8 cellular contexts compared by ENCODE assay signal in the genomic region with DNA sequence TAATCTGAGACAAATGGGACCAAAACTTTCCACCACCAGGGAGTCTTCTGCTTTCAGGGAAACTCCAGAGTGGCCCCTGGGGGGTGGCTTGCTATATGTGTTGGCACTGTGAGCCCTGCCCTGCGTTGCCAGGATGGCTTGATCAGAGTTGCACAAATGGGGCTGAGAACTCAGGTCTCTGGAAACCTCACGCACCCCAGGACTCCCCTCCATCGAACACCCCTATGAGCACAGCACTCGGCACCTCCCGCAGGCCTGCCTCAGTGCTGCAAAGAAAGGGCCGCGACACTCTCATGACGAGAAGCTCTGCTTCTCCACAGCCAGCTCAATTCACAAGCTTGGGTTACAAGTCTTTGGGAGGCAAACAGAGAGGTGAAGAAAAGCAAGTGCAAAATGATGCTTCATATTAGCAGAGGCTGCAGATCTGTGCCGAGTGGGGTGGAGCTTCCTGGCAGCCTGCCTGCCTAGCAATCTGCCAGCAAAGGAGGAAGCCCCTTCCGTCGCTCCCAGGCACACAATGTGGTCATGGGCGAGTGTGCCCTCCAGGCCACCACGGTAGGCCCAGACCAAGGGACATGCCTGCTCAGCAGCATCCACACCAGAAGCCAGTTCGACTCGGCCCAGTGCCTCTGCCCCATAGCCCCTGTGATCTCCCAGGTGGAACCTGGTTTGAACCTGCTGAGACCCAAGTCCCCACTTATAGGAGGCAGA. TPM values are rescaled to one million over a fixed set of nuclear protein-coding genes. Genes with fewer than 3 reads are reported as not detected.
DNase-seq lines count a peak whose midpoint lies in the region; ATAC-seq and TF ChIP-seq lines count a peak whose summit lies in the region.

No MANE protein-coding gene starts in this region.

- WGBS in right cardiac atrium = 14% methylated on average over 15 of the region's 15 CpGs

- peaks cover 63% of the 10 kb centered on the region for H3K36me3 Mint-ChIP-seq in activated naive CD8-positive, alpha-beta T cell treated with anti-CD3 and anti-CD28 coated beads, Interleukin-2, amount 10 ng/mL, durations not matched to agents 7 days and 5 days

- H3K27ac ChIP-seq in BLaER1 (peak overlapping the region; percentile 79), Peyer's patch (peak overlapping the region; percentile 86 to 95 (median 88)), right cardiac atrium (ENCODE audit: low read length) (peak overlapping the region; percentile 99), skeletal muscle tissue (ENCODE audit: low read depth, low read length) (peak overlapping the region; percentile 92)

- no peak for TF ChIP-seq CTCF in Peyer's patch (IDR thresholded peaks at IDR 0.05)

- H3K4me1 Mint-ChIP-seq in activated naive CD8-positive, alpha-beta T cell treated with anti-CD3 and anti-CD28 coated beads, Interleukin-2, amount 10 ng/mL, durations not matched to agents 7 days and 5 days = peaks cover 93% of the 10 kb centered on the region

- H3K4me2 ChIP-seq in BLaER1 = peak overlapping the region; percentile 95

- intact Hi-C loops in right cardiac atrium (cut with DNase I) = loop anchor here (5.0 to 10.0 kb wide), 3 partner anchors 35 to 55 kb away; a partner anchor contains a TSS

- H3K4me3 Mint-ChIP-seq in activated naive CD8-positive, alpha-beta T cell treated with anti-CD3 and anti-CD28 coated beads, Interleukin-2, amount 10 ng/mL, durations not matched to agents 7 days and 5 days = peak overlapping the region; percentile 90

- H3K9ac ChIP-seq in BLaER1 (peak overlapping the region; percentile 20), skeletal muscle tissue (ENCODE audit: low read depth in 1 of 3, low read length in 3 of 3) (peak overlapping the region; percentile 25 to 76 (median 26))

- peaks cover 100% of the 10 kb centered on the region for H3K4me1 ChIP-seq in BLaER1
- H3K4me1 ChIP-seq in Peyer's patch = peaks cover 3 to 100% (median 65%) of the 10 kb centered on the region in 4 donors
- peaks cover 79% of the 10 kb centered on the region for H3K4me1 ChIP-seq in right cardiac atrium (ENCODE audit: control insufficient read depth, insufficient read depth, low read length)
- H3K4me1 ChIP-seq in skeletal muscle tissue (ENCODE audit: control insufficient read depth in 3 of 3, insufficient read depth in 3 of 3, low read length in 3 of 3) = peaks cover 97 to 100% (median 98%) of the 10 kb centered on the region in 3 donors

- no peaks in the 10 kb centered on the region for H3K27me3 ChIP-seq in BLaER1
- no peaks in the 10 kb centered on the region for H3K27me3 ChIP-seq in H7 (ENCODE audit: control insufficient read depth, insufficient read depth, low read length)
- no peaks in the 10 kb centered on the region for H3K27me3 ChIP-seq in Peyer's patch
- H3K27me3 ChIP-seq in right cardiac atrium (ENCODE audit: control insufficient read depth, insufficient read depth) = no peaks in the 10 kb centered on the region
- H3K27me3 ChIP-seq in skeletal muscle tissue (ENCODE audit: control insufficient read depth in 3 of 3, insufficient read depth in 3 of 3, low read length in 3 of 3) = no peaks in the 10 kb centered on the region

- H3K36me3 ChIP-seq in BLaER1 (peaks cover 91% of the 10 kb centered on the region), H7 (replicated peaks; ENCODE audit: control insufficient read depth, insufficient read depth, low read length) (peaks cover 29% of the 10 kb centered on the region), Peyer's patch (peaks cover 0 to 59% (median 0%) of the 10 kb centered on the region in 3 donors), skeletal muscle tissue (ENCODE audit: control insufficient read depth in 3 of 3, insufficient read depth in 3 of 3, low read length in 3 of 3) (peaks cover 24 to 31% (median 25%) of the 10 kb centered on the region in 3 donors)

- peak overlapping the region; percentile 43 for H3K4me3 ChIP-seq in BLaER1
- H3K4me3 ChIP-seq in H7 (ENCODE audit: insufficient read depth, low read depth, low read length) = no peak overlapping the region
- H3K4me3 ChIP-seq in Peyer's patch = peak overlapping the region in 3 of 4 donors; percentile 2 to 30 (median 8)
- no peak overlapping the region for H3K4me3 ChIP-seq in right cardiac atrium (ENCODE audit: low read length)
- peak overlapping the region; percentile 6 to 41 (median 35) for H3K4me3 ChIP-seq in skeletal muscle tissue (ENCODE audit: low read length in 3 of 3)

- H3K9me3 Mint-ChIP-seq in activated naive CD8-positive, alpha-beta T cell treated with anti-CD3 and anti-CD28 coated beads, Interleukin-2, amount 10 ng/mL, durations not matched to agents 7 days and 5 days = no peaks in the 10 kb centered on the region

- no peaks in the 10 kb centered on the region for H3K27me3 Mint-ChIP-seq in activated naive CD8-positive, alpha-beta T cell treated with anti-CD3 and anti-CD28 coated beads, Interleukin-2, amount 10 ng/mL, durations not matched to agents 7 days and 5 days

- H3K9me3 ChIP-seq in BLaER1 (no peaks in the 10 kb centered on the region), Peyer's patch (no peaks in the 10 kb centered on the region), right cardiac atrium (ENCODE audit: control insufficient read depth, low read length) (no peaks in the 10 kb centered on the region), skeletal muscle tissue (ENCODE audit: control insufficient read depth in 3 of 3, low read length in 3 of 3) (no peaks in the 10 kb centered on the region)

- peak; percentile 22 for ATAC-seq in activated naive CD8-positive, alpha-beta T cell treated with anti-CD3 and anti-CD28 coated beads, Interleukin-2, amount 10 ng/mL, durations not matched to agents 7 days and 5 days (ENCODE audit: low read depth)
- ATAC-seq in right cardiac atrium = peak; percentile 17 to 27

- no peak for TF ChIP-seq POLR2A in Peyer's patch (IDR thresholded peaks at IDR 0.05)

- peaks cover 100% of the 10 kb centered on the region for H4K20me1 ChIP-seq in BLaER1

- POLR2A ChIA-PET in activated naive CD8-positive, alpha-beta T cell treated with anti-CD3 and anti-CD28 coated beads, Interleukin-2, amount 10 ng/mL, durations not matched to agents 7 days and 5 days (lab: Charles Lee) = interaction anchor here (0.6 to 4.5 kb wide), 21 partner anchors 8 to 150 kb away, joined by 3 to 62 read pairs (median 6); a partner anchor contains a TSS

- H3K27ac Mint-ChIP-seq in activated naive CD8-positive, alpha-beta T cell treated with anti-CD3 and anti-CD28 coated beads, Interleukin-2, amount 10 ng/mL, durations not matched to agents 7 days and 5 days = peak overlapping the region; percentile 98

- DNase-seq in H7 = peak; percentile 60
- DNase-seq in Peyer's patch = peak in 2 of 3 donors; percentile 83 to 88
- DNase-seq in activated naive CD8-positive, alpha-beta T cell treated with anti-CD3 and anti-CD28 coated beads, Interleukin-2, amount 10 ng/mL, durations not matched to agents 7 days and 5 days = peak; percentile 74
- peak; percentile 84 to 94 (median 93) for DNase-seq in right cardiac atrium
- DNase-seq in AG08395 (ENCODE audit: low spot score) = no peak
- no peak for DNase-seq in NCI-H82 treated with DMSO at 0.1 percent for 48 hours (lab: John Stamatoyannopoulos, UW; ENCODE audit: unreplicated experiment)

RNA-seq across cellular contexts. Expression of a gene that starts 55.7 kb away (rescaled TPM):
- total RNA-seq in H7 (2014; rRNA removed; shearing (Covaris generic)) = 117 and 149 TPM in 2 replicates
- 100 to 1,000 TPM; 337 to 553 (median 433) TPM for total RNA-seq in Peyer's patch
- total RNA-seq in activated naive CD8-positive, alpha-beta T cell treated with anti-CD3 and anti-CD28 coated beads, Interleukin-2, amount 10 ng/mL, durations not matched to agents 7 days and 5 days = 100 to 1,000 TPM; 803 to 821 TPM
- 100 to 1,000 TPM; 140 to 224 (median 163) TPM for total RNA-seq in right cardiac atrium
- polyA plus RNA-seq in right cardiac atrium = 92.5 TPM
- 111 TPM for total RNA-seq in skeletal muscle tissue

Comparison
In these comparisons a context has a peak if more than half of its experiments do, and no peak if none do; other contexts are left out.
1. H3K4me3 ChIP-seq: peak in BLaER1 (single experiment), Peyer's patch (3 of 4) and skeletal muscle tissue (3 of 3); none in H7 (single experiment) and right cardiac atrium (single experiment).
2. DNase-seq: peak in H7 (single experiment), Peyer's patch (2 of 3), activated naive CD8-positive, alpha-beta T cell treated with anti-CD3 and anti-CD28 coated beads, Interleukin-2, amount 10 ng/mL, durations not matched to agents 7 days and 5 days (single experiment) and right cardiac atrium (3 of 3); none in AG08395 (single experiment) and NCI-H82 treated with DMSO at 0.1 percent for 48 hours (single experiment).
3. Peak in every context shown above with its lines, with median percentiles within 50 percentile points of each other: H3K27ac ChIP-seq.